In genomic region chr17:21251611-21252010, GRCh38 we compare ENCODE assay signal across 1 cellular context.
TF ChIP-seq lines count a peak whose summit lies in the region.

No MANE protein-coding gene starts in this region.

TF ChIP-seq in HepG2, 621 proteins besides CTCF, POLR2A, EP300 and RAD21:
- peak; percentile 37; the same call in 1 of the 2 replicates for TF ChIP-seq CEBPB (IDR thresholded peaks at IDR 0.05; ENCODE audit: borderline replicate concordance, low read depth, low read length)
- TF ChIP-seq TBX2 (CRISPR knock-in tag; IDR thresholded peaks at IDR 0.05; ENCODE audit: borderline replicate concordance): no peak
- TF ChIP-seq ZNF629 (CRISPR knock-in tag; conservative IDR thresholded peaks at IDR 0.05): peak; percentile 78
- no peak for TF ChIP-seq ZNF253 (CRISPR knock-in tag; IDR thresholded peaks at IDR 0.05; ENCODE audit: borderline replicate concordance)
TF ChIP-seq in HepG2: peak in this region for 2.
